14 cellular contexts compared by ENCODE assay signal in genomic region chr17:36506249-36506826, GRCh38. TPM values are rescaled to one million over a fixed set of nuclear protein-coding genes. Genes with fewer than 3 reads are reported as not detected.
DNase-seq lines count a peak whose midpoint lies in the region; ATAC-seq, FAIRE-seq and TF ChIP-seq lines count a peak whose summit lies in the region.
"Had no signal": no experiment of that assay in that cellular context is flagged by ENCODE, and none has a peak within 500 bp of the region (broad histone marks: within the 10 kb centered on the region; RNA-seq: fewer than 3 reads in every experiment).

No MANE protein-coding gene starts in this region.

- no peak overlapping the region for H3K4me3 Mint-ChIP-seq in endodermal cell
- H3K4me3 Mint-ChIP-seq in stimulated activated effector memory CD8-positive, alpha-beta T cell treated with anti-CD3 and anti-CD28 coated beads, Interleukin-12 subunit alpha, Interleukin-12 subunit beta, amount 100 ng/mL, for 72 hours, result no peak overlapping the region
- H3K4me3 Mint-ChIP-seq: CD8-positive, alpha-beta memory T cell; GM23338; H9 had no signal

- CTCF ChIA-PET in SK-N-SH (lab: Yijun Ruan, JAX), result no interaction called here

- H3K27ac ChIP-seq in SK-N-SH (ENCODE audit: low read depth in 2 of 2, low read length in 1 of 2), result no peak overlapping the region
- no peak overlapping the region for H3K27ac ChIP-seq in endodermal cell (ENCODE audit: low read depth, low read length)
- H3K27ac ChIP-seq: 22Rv1 had no signal

- no peak for FAIRE-seq in GM19239 (lab: Jason Lieb, UNC)

- intact Hi-C loops in cardiac septum (cut with DNase I) (no loop called here), Right ventricle myocardium inferior (cut with DNase I) (no loop called here)

- H4K20me1 ChIP-seq in SK-N-SH (ENCODE audit: insufficient read depth), result no peaks in the 10 kb centered on the region

- POLR2A ChIA-PET in SK-N-SH (lab: Yijun Ruan, JAX), result no interaction called here

- H3K79me2 ChIP-seq in SK-N-SH (ENCODE audit: insufficient read depth), result no peaks in the 10 kb centered on the region

- 78% methylated on average over 5 of the region's 6 CpGs for WGBS in SK-N-SH (ENCODE audit: low lambda C conversion rate)
- WGBS in endodermal cell (ENCODE audit: insufficient coverage in 1 of 2, insufficient read length in 1 of 2), 2 experiments, result 85 to 87% methylated on average over 3 to 6 of the region's 6 CpGs

- no peak for TF ChIP-seq RAD21 in SK-N-SH (IDR thresholded peaks at IDR 0.05; ENCODE audit: low read length)

- H3K9me3 ChIP-seq in SK-N-SH (no peaks in the 10 kb centered on the region), endodermal cell (ENCODE audit: control insufficient read depth, low read length) (no peaks in the 10 kb centered on the region)
- H3K9me3 ChIP-seq: Caco-2 had no signal

- H3K4me1 ChIP-seq in SK-N-SH (ENCODE audit: control insufficient read depth in 1 of 2, insufficient read depth in 2 of 2, low read depth in 1 of 2, low read length in 1 of 2), result no peaks in the 10 kb centered on the region; a peak in 1 of 4 replicates
- peaks cover 6% of the 10 kb centered on the region for H3K4me1 ChIP-seq in endodermal cell (ENCODE audit: control insufficient read depth, insufficient read depth, low read length)
- H3K4me1 ChIP-seq: Caco-2 had no signal

- TF ChIP-seq CTCF in SK-N-SH (IDR thresholded peaks at IDR 0.05), result no peak
- no peak for TF ChIP-seq CTCF in endodermal cell (conservative IDR thresholded peaks at IDR 0.05)

- H3K4me3 ChIP-seq in SK-N-SH (ENCODE audit: low read depth in 2 of 2, low read length in 1 of 2), result no peak overlapping the region
- H3K4me3 ChIP-seq in endodermal cell (ENCODE audit: low read length), result no peak overlapping the region
- H3K4me3 ChIP-seq: GM23338 had no signal

- H3K36me3 Mint-ChIP-seq in endodermal cell (ENCODE audit: low read depth), result peaks cover 72% of the 10 kb centered on the region
- peaks cover 65% of the 10 kb centered on the region for H3K36me3 Mint-ChIP-seq in stimulated activated effector memory CD8-positive, alpha-beta T cell treated with anti-CD3 and anti-CD28 coated beads, Interleukin-12 subunit alpha, Interleukin-12 subunit beta, amount 100 ng/mL, for 72 hours

- no peaks in the 10 kb centered on the region for H3K9me3 Mint-ChIP-seq in endodermal cell
- no peaks in the 10 kb centered on the region for H3K9me3 Mint-ChIP-seq in stimulated activated effector memory CD8-positive, alpha-beta T cell treated with anti-CD3 and anti-CD28 coated beads, Interleukin-12 subunit alpha, Interleukin-12 subunit beta, amount 100 ng/mL, for 72 hours
- H3K9me3 Mint-ChIP-seq: CD8-positive, alpha-beta memory T cell; GM23338; H9 had no signal

- H3K36me3 ChIP-seq in SK-N-SH (replicated peaks in 1 of 2; ENCODE audit: control insufficient read depth in 1 of 2, insufficient read depth in 2 of 2, low read length in 1 of 2) (peaks cover 15 to 54% of the 10 kb centered on the region in 2 experiments), endodermal cell (ENCODE audit: control insufficient read depth, insufficient read depth, low read length) (peaks cover 94% of the 10 kb centered on the region)

- no peak for DNase-seq in SK-N-SH
- DNase-seq in cardiac septum (ENCODE audit: low spot score), result peak; percentile 38
- DNase-seq in Right ventricle myocardium inferior (ENCODE audit: missing footprints), result no peak
- DNase-seq in endodermal cell, result peak; percentile 39
- no peak for DNase-seq in stimulated activated effector memory CD8-positive, alpha-beta T cell treated with anti-CD3 and anti-CD28 coated beads, Interleukin-12 subunit alpha, Interleukin-12 subunit beta, amount 100 ng/mL, for 72 hours (ENCODE audit: low spot score in 2 of 2)
- DNase-seq in GM19239 (ENCODE audit: insufficient read length, low spot score), result no peak
- DNase-seq in NCI-H510A treated with DMSO at 0.1 percent for 48 hours (lab: John Stamatoyannopoulos, UW), result no peak
- DNase-seq: CD8-positive, alpha-beta memory T cell; DMS 273 treated with DMSO at 0.1 percent for 48 hours; H9 had no signal

- no peaks in the 10 kb centered on the region for H3K9me2 ChIP-seq in SK-N-SH

- ATAC-seq in SK-N-SH treated with all-trans-retinoic acid at 6 μM for 48 hours (no peak), Right ventricle myocardium inferior (no peak)
- no peak for ATAC-seq in stimulated activated effector memory CD8-positive, alpha-beta T cell treated with anti-CD3 and anti-CD28 coated beads, Interleukin-12 subunit alpha, Interleukin-12 subunit beta, amount 100 ng/mL, for 72 hours
- ATAC-seq: GM23338 had no signal

- H3F3A ChIP-seq in SK-N-SH (replicated peaks; ENCODE audit: insufficient read depth), result peaks cover 3% of the 10 kb centered on the region

- H3K27me3 ChIP-seq in SK-N-SH (ENCODE audit: insufficient read depth) (no peaks in the 10 kb centered on the region), endodermal cell (ENCODE audit: control insufficient read depth, insufficient read depth, low read length, poor library complexity, severe bottlenecking) (no peaks in the 10 kb centered on the region)

- no peak overlapping the region for H2AFZ ChIP-seq in SK-N-SH (ENCODE audit: low read depth)
- H2AFZ ChIP-seq: GM23338 had no signal

- H3K4me2 ChIP-seq in SK-N-SH, result no peak overlapping the region
- H3K4me2 ChIP-seq: GM23338 had no signal

- no peaks in the 10 kb centered on the region for H3K4me1 Mint-ChIP-seq in endodermal cell
- H3K4me1 Mint-ChIP-seq in stimulated activated effector memory CD8-positive, alpha-beta T cell treated with anti-CD3 and anti-CD28 coated beads, Interleukin-12 subunit alpha, Interleukin-12 subunit beta, amount 100 ng/mL, for 72 hours, result peaks cover 5% of the 10 kb centered on the region
- H3K4me1 Mint-ChIP-seq: CD8-positive, alpha-beta memory T cell; GM23338; H9 had no signal

- H3K9ac ChIP-seq in SK-N-SH, result no peak overlapping the region
- H3K9ac ChIP-seq in endodermal cell (ENCODE audit: extremely low read depth, low read length, poor library complexity, severe bottlenecking), result no peak overlapping the region

- H3K27me3 Mint-ChIP-seq in endodermal cell (ENCODE audit: insufficient read depth), result no peaks in the 10 kb centered on the region
- H3K27me3 Mint-ChIP-seq: CD8-positive, alpha-beta memory T cell had no signal

- no peak overlapping the region for H3K27ac Mint-ChIP-seq in endodermal cell
- H3K27ac Mint-ChIP-seq in stimulated activated effector memory CD8-positive, alpha-beta T cell treated with anti-CD3 and anti-CD28 coated beads, Interleukin-12 subunit alpha, Interleukin-12 subunit beta, amount 100 ng/mL, for 72 hours, result peak overlapping the region; percentile 16
- H3K27ac Mint-ChIP-seq: GM23338 had no signal

- no peak for TF ChIP-seq EP300 in SK-N-SH (IDR thresholded peaks at IDR 0.05; ENCODE audit: borderline replicate concordance in 1 of 2, low read depth in 1 of 2, low read length in 1 of 2)

TF ChIP-seq in SK-N-SH, 30 proteins besides CTCF, POLR2A, EP300 and RAD21:
- TF ChIP-seq FOXM1 (IDR thresholded peaks at IDR 0.05; ENCODE audit: low read depth) (no peak), POLR2AphosphoS5 (IDR thresholded peaks at IDR 0.05; ENCODE audit: low read depth, low read length) (0 out of 2 replicates have a peak, but pooled peaks have one; percentile 11)

TF ChIP-seq in SK-N-SH treated with all-trans-retinoic acid at 6 μM for 48 hours, 23 proteins besides CTCF, POLR2A, EP300 and RAD21 (continues in another document):
- TF ChIP-seq CSRNP3 (CRISPR knock-in tag; IDR thresholded peaks at IDR 0.05), result no peak
- TF ChIP-seq RARB (CRISPR knock-in tag; IDR thresholded peaks at IDR 0.05), result no peak
- TF ChIP-seq BACH2 (CRISPR knock-in tag; IDR thresholded peaks at IDR 0.05; ENCODE audit: borderline replicate concordance), result no peak
- no peak for TF ChIP-seq TOX (CRISPR knock-in tag; IDR thresholded peaks at IDR 0.05; ENCODE audit: borderline replicate concordance)

RNA-seq across cellular contexts. Expression of gene ZNHIT3, which starts 19.9 kb away (rescaled TPM):
- polyA plus RNA-seq in SK-N-SH (2012; rRNA removed), result 59.9 and 68.5 TPM in 2 replicates
- polyA plus RNA-seq in SK-N-SH (2012; cell fraction: cytosol; rRNA removed), result 74.5 and 82.1 TPM in 2 replicates
- polyA plus RNA-seq in SK-N-SH (2012; cell fraction: nucleus; rRNA removed), result 27.8 and 34.0 TPM in 2 replicates
- total RNA-seq in cardiac septum (20.8 TPM), Right ventricle myocardium inferior (21.3 TPM), endodermal cell (10 to 100 TPM; 59.6 to 67.3 TPM)
- 64.3 TPM for polyA plus RNA-seq in endodermal cell (2013, experiment 1 of 2)
- 67.4 TPM for polyA plus RNA-seq in endodermal cell (2013, experiment 2 of 2)

RNA-seq across cellular contexts. Expression of gene MYO19, which starts 28.3 kb away (rescaled TPM):
- 61.6 and 72.4 TPM in 2 replicates for polyA plus RNA-seq in SK-N-SH (2012; rRNA removed)
- polyA plus RNA-seq in SK-N-SH (2012; cell fraction: cytosol; rRNA removed), result 20.3 and 28.5 TPM in 2 replicates
- polyA plus RNA-seq in SK-N-SH (2012; cell fraction: nucleus; rRNA removed), result 344 and 424 TPM in 2 replicates
- total RNA-seq in cardiac septum (16.0 TPM), Right ventricle myocardium inferior (16.1 TPM), endodermal cell (100 to 1,000 TPM; 133 to 154 TPM)
- 63.3 TPM for polyA plus RNA-seq in endodermal cell (2013, experiment 1 of 2)
- polyA plus RNA-seq in endodermal cell (2013, experiment 2 of 2), result 51.5 TPM

RNA-seq across cellular contexts. Expression of gene PIGW, which starts 28.4 kb away (rescaled TPM):
- 10.1 and 11.2 TPM in 2 replicates for polyA plus RNA-seq in SK-N-SH (2012; rRNA removed)
- polyA plus RNA-seq in SK-N-SH (2012; cell fraction: cytosol; rRNA removed), result 12.4 and 14.1 TPM in 2 replicates
- 4.4 and 6.9 TPM in 2 replicates for polyA plus RNA-seq in SK-N-SH (2012; cell fraction: nucleus; rRNA removed)
- total RNA-seq in cardiac septum (4.3 TPM), Right ventricle myocardium inferior (5.8 TPM), endodermal cell (10 to 100 TPM; 10.8 to 16.6 TPM)
- polyA plus RNA-seq in endodermal cell (2013, experiment 1 of 2), result 7.1 TPM
- 7.6 TPM for polyA plus RNA-seq in endodermal cell (2013, experiment 2 of 2)

RNA-seq across cellular contexts. Expression of gene GGNBP2, which starts 38.4 kb away (rescaled TPM):
- polyA plus RNA-seq in SK-N-SH (2012; rRNA removed), result 74.5 and 79.3 TPM in 2 replicates
- 60.0 and 61.0 TPM in 2 replicates for polyA plus RNA-seq in SK-N-SH (2012; cell fraction: cytosol; rRNA removed)
- polyA plus RNA-seq in SK-N-SH (2012; cell fraction: nucleus; rRNA removed), result 92.6 and 156 TPM in 2 replicates
- total RNA-seq in cardiac septum (50.2 TPM), Right ventricle myocardium inferior (44.5 TPM), endodermal cell (10 to 100 TPM; 56.8 to 61.6 TPM)
- 61.1 TPM for polyA plus RNA-seq in endodermal cell (2013, experiment 1 of 2)
- 57.6 TPM for polyA plus RNA-seq in endodermal cell (2013, experiment 2 of 2)

Comparison
In these comparisons a context has a peak if more than half of its experiments do, and no peak if none do; other contexts are left out.
1. DNase-seq: peak in cardiac septum (single experiment) and endodermal cell (single experiment); none in SK-N-SH (single experiment), Right ventricle myocardium inferior (single experiment), stimulated activated effector memory CD8-positive, alpha-beta T cell treated with anti-CD3 and anti-CD28 coated beads, Interleukin-12 subunit alpha, Interleukin-12 subunit beta, amount 100 ng/mL, for 72 hours (0 of 2), GM19239 (single experiment) and NCI-H510A treated with DMSO at 0.1 percent for 48 hours (single experiment).